9 cellular contexts compared by ENCODE assay signal in genomic region chr17:29571883-29572681, GRCh38. TPM values are rescaled to one million over a fixed set of nuclear protein-coding genes. Genes with fewer than 3 reads are reported as not detected.
DNase-seq lines count a peak whose midpoint lies in the region; ATAC-seq and TF ChIP-seq lines count a peak whose summit lies in the region.
"Had no signal": no experiment of that assay in that cellular context is flagged by ENCODE, and none has a peak within 500 bp of the region (broad histone marks: within the 10 kb centered on the region; RNA-seq: fewer than 3 reads in every experiment).

No MANE protein-coding gene starts in this region.

- 74% methylated on average over 20 of the region's 30 CpGs for WGBS in prostate gland

- no peaks in the 10 kb centered on the region for H4K20me1 ChIP-seq in fibroblast of lung (ENCODE audit: control insufficient read depth, extremely low read depth, insufficient read depth, low read length)

- peak overlapping the region; percentile 7 for H3K9ac ChIP-seq in fibroblast of lung (ENCODE audit: insufficient read depth, low read length)

- TF ChIP-seq CTCF in 22Rv1 (IDR thresholded peaks at IDR 0.05) (no peak), NB4 (IDR thresholded peaks at IDR 0.05; ENCODE audit: low read depth, low read length) (no peak), fibroblast of lung (conservative IDR thresholded peaks at IDR 0.05 in 1 of 2, IDR thresholded peaks at IDR 0.05 in 1 of 2; ENCODE audit: low read depth in 1 of 2, low read length in 2 of 2) (no peak), omental fat pad (IDR thresholded peaks at IDR 0.05) (no peak), prostate gland (IDR thresholded peaks at IDR 0.05) (no peak)

- H3K27ac ChIP-seq in 22Rv1, result peak overlapping the region; percentile 60; the same call in 1 of the 2 replicates
- no peak overlapping the region for H3K27ac ChIP-seq in fibroblast of lung (ENCODE audit: insufficient read depth, low read length)
- no peak overlapping the region for H3K27ac ChIP-seq in prostate gland

- H3K4me2 ChIP-seq in fibroblast of lung (ENCODE audit: extremely low read depth, insufficient read depth, low read length), result peak overlapping the region; percentile 35

- H3K9me3 ChIP-seq in fibroblast of lung (ENCODE audit: control insufficient read depth, insufficient read depth, low read depth, low read length) (no peaks in the 10 kb centered on the region), prostate gland (no peaks in the 10 kb centered on the region)

- no peaks in the 10 kb centered on the region for H3K27me3 ChIP-seq in fibroblast of lung (ENCODE audit: control insufficient read depth, insufficient read depth, low read length)
- H3K27me3 ChIP-seq in prostate gland (replicated peaks; ENCODE audit: insufficient read depth), result no peaks in the 10 kb centered on the region

- intact Hi-C loops in prostate gland (cut with DNase I), result no loop called here

- TF ChIP-seq POLR2A in NB4 (IDR thresholded peaks at IDR 0.05; ENCODE audit: extremely low read depth, insufficient read length) (no peak), prostate gland (IDR thresholded peaks at IDR 0.05) (no peak)

- no peak overlapping the region for H2AFZ ChIP-seq in fibroblast of lung (ENCODE audit: low read length)

- H3K4me3 ChIP-seq in NB4 (ENCODE audit: low read depth, low read length) (no peak overlapping the region), fibroblast of lung (replicated peaks in 1 of 4; ENCODE audit: control extremely low read depth in 1 of 4, insufficient read depth in 1 of 4, low read depth in 3 of 4, low read length in 4 of 4) (no peak overlapping the region), prostate gland (peak overlapping the region in 1 of 2 donors; percentile 24)

- ATAC-seq in omental fat pad (ENCODE audit: low FRiP score), result no peak

- H3K36me3 ChIP-seq in fibroblast of lung (ENCODE audit: control insufficient read depth, insufficient read depth, low read length) (peaks cover 37% of the 10 kb centered on the region), prostate gland (peaks cover 7 to 10% of the 10 kb centered on the region in 2 donors)

- H3K4me1 ChIP-seq in fibroblast of lung (ENCODE audit: control insufficient read depth, extremely low read depth, insufficient read depth, low read length) (peaks cover 10% of the 10 kb centered on the region), prostate gland (replicated peaks) (peaks cover 4% of the 10 kb centered on the region)

- DNase-seq in NB4 (ENCODE audit: low read depth) (peak; percentile 7), fibroblast of lung (ENCODE audit: low read depth in 2 of 2) (no peak), omental fat pad (ENCODE audit: low spot score) (peak; percentile 3), GM19238 (ENCODE audit: insufficient read length, low spot score) (no peak), NCI-H748 (lab: John Stamatoyannopoulos, UW; ENCODE audit: unreplicated experiment) (no peak), kidney tubule cell (ENCODE audit: low spot score) (no peak), prostate gland (ENCODE audit: low spot score) (no peak)
- DNase-seq: NCI-H2081 treated with DMSO at 0.1 percent for 48 hours had no signal

- H3K79me2 ChIP-seq in fibroblast of lung (ENCODE audit: control insufficient read depth, insufficient read depth, low read length), result no peaks in the 10 kb centered on the region

RNA-seq across cellular contexts. Expression of gene TP53I13, which starts 3.6 kb away (rescaled TPM):
- total RNA-seq in fibroblast of lung, result 49.1 and 51.5 TPM in 2 replicates
- polyA plus RNA-seq in fibroblast of lung, result 11.1 and 14.8 TPM in 2 replicates
- 24.0 and 30.9 TPM in 2 replicates for polyA plus RNA-seq in fibroblast of lung (2012)
- 9.3 and 10.9 TPM in 2 replicates for polyA minus RNA-seq in fibroblast of lung (ENCODE audit: low replicate concordance)
- 100 to 1,000 TPM in 1 of 4 donors, 10 to 100 TPM in 3; 65.0 to 122 (median 72.6) TPM for total RNA-seq in omental fat pad
- 10 to 100 TPM; 52.5 to 82.0 TPM for total RNA-seq in prostate gland

RNA-seq across cellular contexts. Expression of gene ABHD15, which starts 5.2 kb away (rescaled TPM):
- 5.6 and 11.9 TPM in 2 replicates for total RNA-seq in fibroblast of lung
- 4.1 and 7.3 TPM in 2 replicates for polyA plus RNA-seq in fibroblast of lung
- polyA plus RNA-seq in fibroblast of lung (2012), result 4.3 and 8.5 TPM in 2 replicates
- polyA minus RNA-seq in fibroblast of lung (ENCODE audit: low replicate concordance), result 9.7 and 10.1 TPM in 2 replicates
- total RNA-seq in omental fat pad, result 10 to 100 TPM; 21.6 to 55.2 (median 25.2) TPM
- 10 to 100 TPM in 1 of 2 donors, 1 to 10 TPM in 1; 9.1 to 14.8 TPM for total RNA-seq in prostate gland

RNA-seq across cellular contexts. Expression of gene GIT1, which starts 17.4 kb away (rescaled TPM):
- 20.1 and 22.9 TPM in 2 replicates for total RNA-seq in fibroblast of lung
- 12.4 and 20.1 TPM in 2 replicates for polyA plus RNA-seq in fibroblast of lung
- 13.0 and 21.2 TPM in 2 replicates for polyA plus RNA-seq in fibroblast of lung (2012)
- 17.9 and 37.3 TPM in 2 replicates for polyA minus RNA-seq in fibroblast of lung (ENCODE audit: low replicate concordance)
- total RNA-seq in omental fat pad, result 10 to 100 TPM; 24.4 to 73.6 (median 37.3) TPM
- 10 to 100 TPM; 29.1 to 86.9 TPM for total RNA-seq in prostate gland

RNA-seq across cellular contexts. Expression of gene ANKRD13B, which starts 20.9 kb away (rescaled TPM):
- total RNA-seq in fibroblast of lung, result 6.3 and 7.2 TPM in 2 replicates
- 1.4 and 3.4 TPM in 2 replicates for polyA plus RNA-seq in fibroblast of lung
- polyA plus RNA-seq in fibroblast of lung (2012), result 2.8 and 5.8 TPM in 2 replicates
- polyA minus RNA-seq in fibroblast of lung (ENCODE audit: low replicate concordance), result 4.7 and 5.6 TPM in 2 replicates
- 10 to 100 TPM in 3 of 4 donors, 1 to 10 TPM in 1; 9.2 to 18.3 (median 13.2) TPM for total RNA-seq in omental fat pad
- total RNA-seq in prostate gland, result 10 to 100 TPM in 1 of 2 donors, 1 to 10 TPM in 1; 2.7 to 30.0 TPM

RNA-seq across cellular contexts. Expression of gene CORO6, which starts 50.6 kb away (rescaled TPM):
- total RNA-seq in fibroblast of lung (9.8 and 19.3 TPM in 2 replicates), omental fat pad (10 to 100 TPM; 10.7 to 45.9 (median 14.1) TPM), prostate gland (10 to 100 TPM; 23.4 to 33.5 TPM)
- polyA plus RNA-seq in fibroblast of lung, result 7.0 and 8.0 TPM in 2 replicates
- polyA plus RNA-seq in fibroblast of lung (2012), result 5.4 and 6.0 TPM in 2 replicates
- 22.0 and 38.2 TPM in 2 replicates for polyA minus RNA-seq in fibroblast of lung (ENCODE audit: low replicate concordance)

Comparison
In these comparisons a context has a peak if more than half of its experiments do, and no peak if none do; other contexts are left out.
1. DNase-seq: peak in NB4 (single experiment) and omental fat pad (single experiment); none in fibroblast of lung (0 of 2), GM19238 (single experiment), NCI-H748 (single experiment), kidney tubule cell (single experiment) and prostate gland (single experiment).